In genomic region chr20:18587665-18588553, GRCh38 we compare ENCODE assay signal across 1 cellular context.
TF ChIP-seq lines count a peak whose summit lies in the region.

Gene DTD1, plus strand, starts transcription at chr20:18588054. Its CDS starts 19 bp downstream, at chr20:18588073.

TF ChIP-seq in HepG2, 621 proteins besides CTCF, POLR2A, EP300 and RAD21 (continued from another document and continues in another):
- peak; percentile 83; the same call in 1 of the 2 replicates for TF ChIP-seq ZNF318 (CRISPR knock-in tag; IDR thresholded peaks at IDR 0.05)
- peak; percentile 11; the same call in 1 of the 2 replicates for TF ChIP-seq ZNF414 (CRISPR knock-in tag; IDR thresholded peaks at IDR 0.05)
- no peak for TF ChIP-seq ZSCAN30 (CRISPR knock-in tag; IDR thresholded peaks at IDR 0.05)
- TF ChIP-seq HNRNPH1 (optimal IDR thresholded peaks at IDR 0.05; ENCODE audit: low read depth, low read length): peak; percentile 47
- TF ChIP-seq RBM39 (IDR thresholded peaks at IDR 0.05; ENCODE audit: low read depth, low read length, poor library complexity, severe bottlenecking): peak; percentile 91
- TF ChIP-seq SPEN (CRISPR knock-in tag; IDR thresholded peaks at IDR 0.05; ENCODE audit: low read depth): peak; percentile 64
- TF ChIP-seq SCMH1 (CRISPR knock-in tag; IDR thresholded peaks at IDR 0.05; ENCODE audit: borderline replicate concordance): no peak
- no peak for TF ChIP-seq ZNF597 (CRISPR knock-in tag; IDR thresholded peaks at IDR 0.05)
- no peak for TF ChIP-seq ZNF30 (CRISPR knock-in tag; IDR thresholded peaks at IDR 0.05)
- TF ChIP-seq CEBPB (IDR thresholded peaks at IDR 0.05; ENCODE audit: borderline replicate concordance, low read depth, low read length): no peak
- no peak for TF ChIP-seq NFE2L1 (CRISPR knock-in tag; IDR thresholded peaks at IDR 0.05; ENCODE audit: borderline replicate concordance)
- TF ChIP-seq FOXP4 (CRISPR knock-in tag; IDR thresholded peaks at IDR 0.05): 0 out of 2 replicates have a peak, but pooled peaks have one; percentile 15
- TF ChIP-seq ZNF709 (CRISPR knock-in tag; IDR thresholded peaks at IDR 0.05): no peak
- 0 out of 2 replicates have a peak, but pooled peaks have one; percentile 39 for TF ChIP-seq ZNF670 (CRISPR knock-in tag; IDR thresholded peaks at IDR 0.05; ENCODE audit: borderline replicate concordance)
- 0 out of 2 replicates have a peak, but pooled peaks have one; percentile 13 for TF ChIP-seq MIER2 (CRISPR knock-in tag; IDR thresholded peaks at IDR 0.05)
- TF ChIP-seq ZBTB46 (CRISPR knock-in tag; IDR thresholded peaks at IDR 0.05; ENCODE audit: borderline replicate concordance): no peak
- peak; percentile 83 for TF ChIP-seq ZNF503 (CRISPR knock-in tag; IDR thresholded peaks at IDR 0.05)
- no peak for TF ChIP-seq ZBTB2 (CRISPR knock-in tag; IDR thresholded peaks at IDR 0.05; ENCODE audit: low read depth)
- 0 out of 2 replicates have a peak, but pooled peaks have one; percentile 16 for TF ChIP-seq SIX1 (CRISPR knock-in tag; IDR thresholded peaks at IDR 0.05; ENCODE audit: borderline replicate concordance)
- peak; percentile 86 for TF ChIP-seq SP5 (CRISPR knock-in tag; IDR thresholded peaks at IDR 0.05; ENCODE audit: borderline replicate concordance, low read depth)
- TF ChIP-seq NRL (CRISPR knock-in tag; IDR thresholded peaks at IDR 0.05; ENCODE audit: borderline replicate concordance): no peak
- peak; percentile 82 for TF ChIP-seq ZNF800 (CRISPR knock-in tag; IDR thresholded peaks at IDR 0.05)
- TF ChIP-seq ZNF138 (CRISPR knock-in tag; IDR thresholded peaks at IDR 0.05; ENCODE audit: low read depth): no peak
- TF ChIP-seq DNMT3B (CRISPR knock-in tag; conservative IDR thresholded peaks at IDR 0.05): no peak
- TF ChIP-seq ZNF883 (CRISPR knock-in tag; IDR thresholded peaks at IDR 0.05; ENCODE audit: not compliant biosample characterization): no peak
- 0 out of 2 replicates have a peak, but pooled peaks have one; percentile 96 for TF ChIP-seq FOXO4 (CRISPR knock-in tag; conservative IDR thresholded peaks at IDR 0.05)
- TF ChIP-seq ZNF720 (CRISPR knock-in tag; IDR thresholded peaks at IDR 0.05): no peak
